ENCODE assay signal across 9 cellular contexts in the genomic region with DNA sequence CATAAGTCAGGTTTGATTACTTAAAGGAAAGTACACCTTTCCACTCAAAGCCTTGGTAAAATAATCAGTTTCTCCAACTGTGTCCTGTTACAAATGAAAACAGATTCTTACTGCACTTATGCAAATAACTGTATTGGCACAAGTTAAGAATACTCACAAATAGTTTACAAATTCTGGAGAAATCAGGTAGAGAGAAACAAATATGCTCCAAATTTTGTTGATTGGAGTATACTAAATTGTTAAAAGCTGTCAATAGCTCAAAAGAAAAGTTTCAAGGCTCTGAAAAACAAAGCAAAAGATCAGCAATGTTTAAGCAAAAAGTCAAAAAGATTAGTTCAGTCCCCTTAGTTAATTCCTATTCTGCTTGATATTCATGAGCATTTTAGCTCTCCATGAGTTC. TPM values are rescaled to one million over a fixed set of nuclear protein-coding genes. Genes with fewer than 3 reads are reported as not detected.
DNase-seq lines count a peak whose midpoint lies in the region; TF ChIP-seq lines count a peak whose summit lies in the region.
"Not testable (repeated sequence)": the region's sequence is repeated elsewhere in the genome, so short reads cannot be mapped to it uniquely, and the experiment has no call there.
"Had no signal": no experiment of that assay in that cellular context is flagged by ENCODE, and none has a peak within 500 bp of the region (broad histone marks: within the 10 kb centered on the region; RNA-seq: fewer than 3 reads in every experiment).

No MANE protein-coding gene starts in this region.

- H3K9ac ChIP-seq in endodermal cell (ENCODE audit: extremely low read depth, low read length, poor library complexity, severe bottlenecking); mesendoderm (ENCODE audit: low read length): not testable (repeated sequence)

- H3K27me3 ChIP-seq in endodermal cell (ENCODE audit: control insufficient read depth, insufficient read depth, low read length, poor library complexity, severe bottlenecking); mesendoderm (ENCODE audit: insufficient read depth, low read length, poor library complexity): not testable (repeated sequence)

- peaks cover 14 to 24% (median 18%) of the 10 kb centered on the region in 3 donors for H3K4me1 Mint-ChIP-seq in IgD-negative memory B cell
- H3K4me1 Mint-ChIP-seq in endodermal cell; progenitor cell of endocrine pancreas (ENCODE audit: low read depth): not testable (repeated sequence)

- H3K27ac ChIP-seq in endodermal cell (ENCODE audit: low read depth, low read length); mesendoderm (ENCODE audit: low read depth, low read length): not testable (repeated sequence)

- H3K4me3 ChIP-seq in endodermal cell (ENCODE audit: low read length): peak overlapping the region; percentile 67
- H3K4me3 ChIP-seq in mesendoderm (ENCODE audit: low read length): not testable (repeated sequence)

- not testable (repeated sequence) for H4K5ac ChIP-seq in mesendoderm (ENCODE audit: low read length)

- peak overlapping the region in 2 of 3 donors; percentile 25 to 31 for H3K27ac Mint-ChIP-seq in IgD-negative memory B cell
- H3K27ac Mint-ChIP-seq in endodermal cell: not testable (repeated sequence)
- H3K27ac Mint-ChIP-seq in progenitor cell of endocrine pancreas: peak overlapping the region; percentile 78

- not testable (repeated sequence) for H2BK120ac ChIP-seq in mesendoderm (ENCODE audit: low read depth, low read length)

- not testable (repeated sequence) for H3K79me1 ChIP-seq in mesendoderm (ENCODE audit: low read length)

- H3K79me2 ChIP-seq in mesendoderm (ENCODE audit: control insufficient read depth, insufficient read depth, low read length): not testable (repeated sequence)

- not testable (repeated sequence) for H3K23ac ChIP-seq in mesendoderm (ENCODE audit: low read length)

- H3K4me1 ChIP-seq in endodermal cell (ENCODE audit: control insufficient read depth, insufficient read depth, low read length); mesendoderm (ENCODE audit: control insufficient read depth, low read depth, low read length): not testable (repeated sequence)

- not testable (repeated sequence) for H3K9me3 Mint-ChIP-seq in IgD-negative memory B cell
- H3K9me3 Mint-ChIP-seq in endodermal cell (peaks cover 77% of the 10 kb centered on the region), progenitor cell of endocrine pancreas (ENCODE audit: low read depth) (peaks cover 35% of the 10 kb centered on the region)

- peaks cover 14% of the 10 kb centered on the region for H3K36me3 Mint-ChIP-seq in IgD-negative memory B cell
- H3K36me3 Mint-ChIP-seq in endodermal cell (ENCODE audit: low read depth): peaks cover 54% of the 10 kb centered on the region
- peaks cover 42% of the 10 kb centered on the region for H3K36me3 Mint-ChIP-seq in progenitor cell of endocrine pancreas (ENCODE audit: insufficient read depth)

- peak; percentile 39 for DNase-seq in Caki2 (ENCODE audit: low read depth)
- peak; percentile 32 for DNase-seq in NAMALWA (ENCODE audit: low spot score)
- DNase-seq in amniotic epithelial cell (ENCODE audit: low read depth): peak; percentile 2
- not testable (repeated sequence) for DNase-seq in endodermal cell; progenitor cell of endocrine pancreas (ENCODE audit: low spot score, unreplicated experiment)
- peak; percentile 28 for DNase-seq in mesendoderm

- not testable (repeated sequence) for H3K36me3 ChIP-seq in endodermal cell (ENCODE audit: control insufficient read depth, insufficient read depth, low read length); mesendoderm (ENCODE audit: control insufficient read depth, insufficient read depth, low read length)

- not testable (repeated sequence) for H3K56ac ChIP-seq in mesendoderm (ENCODE audit: low read length)

- H4K8ac ChIP-seq in mesendoderm (ENCODE audit: low read depth, low read length): not testable (repeated sequence)

- H3K18ac ChIP-seq in mesendoderm (ENCODE audit: low read length): not testable (repeated sequence)

- not testable (repeated sequence) for H3K27me3 Mint-ChIP-seq in IgD-negative memory B cell; endodermal cell (ENCODE audit: insufficient read depth); progenitor cell of endocrine pancreas

- not testable (repeated sequence) for H3K4ac ChIP-seq in mesendoderm (ENCODE audit: low read depth, low read length)

- H3K9me3 ChIP-seq in endodermal cell (ENCODE audit: control insufficient read depth, low read length): peaks cover 71% of the 10 kb centered on the region

- not testable (repeated sequence) for H2BK15ac ChIP-seq in mesendoderm (replicated peaks; ENCODE audit: low read depth)

- in situ Hi-C loops in Caki2 (cut with HindIII; ENCODE audit: low pct_unique_long_range_greater_than_20kb, low sequenced_read_pairs): not testable (repeated sequence)

- TF ChIP-seq CTCF in endodermal cell (conservative IDR thresholded peaks at IDR 0.05); progenitor cell of endocrine pancreas (IDR thresholded peaks at IDR 0.05; ENCODE audit: unreplicated experiment): not testable (repeated sequence)

- peak overlapping the region in 1 of 4 donors; percentile 27 for H3K4me3 Mint-ChIP-seq in IgD-negative memory B cell
- not testable (repeated sequence) for H3K4me3 Mint-ChIP-seq in endodermal cell; progenitor cell of endocrine pancreas (ENCODE audit: low read depth)

- not testable (repeated sequence) for H2AK5ac ChIP-seq in mesendoderm (ENCODE audit: low read length)

- not testable (repeated sequence) for H2BK5ac ChIP-seq in mesendoderm (ENCODE audit: low read length)

- not testable (repeated sequence) for H3K4me2 ChIP-seq in mesendoderm (ENCODE audit: low read length)

RNA-seq across cellular contexts. Expression of a gene that starts 3.6 kb away (rescaled TPM):
- 56.4 and 85.2 TPM in 2 replicates for total RNA-seq in Caki2 (2014; rRNA removed; shearing (Covaris generic); ENCODE audit: low replicate concordance)
- 15.0 TPM for polyA plus RNA-seq in IgD-negative memory B cell
- total RNA-seq in endodermal cell (10 to 100 TPM; 36.2 to 43.1 TPM), progenitor cell of endocrine pancreas (42.3 and 45.9 TPM in 2 replicates)
- 39.2 TPM for polyA plus RNA-seq in endodermal cell (2013, experiment 1 of 2)
- 34.8 TPM for polyA plus RNA-seq in endodermal cell (2013, experiment 2 of 2)
- 42.4 TPM for polyA plus RNA-seq in mesendoderm (2013, experiment 1 of 2)
- polyA plus RNA-seq in mesendoderm (2013, experiment 2 of 2): 44.9 TPM

RNA-seq across cellular contexts. Expression of a gene that starts 3.8 kb away (rescaled TPM):
- 230 and 231 TPM in 2 replicates for total RNA-seq in Caki2 (2014; rRNA removed; shearing (Covaris generic); ENCODE audit: low replicate concordance)
- 38.3 TPM for polyA plus RNA-seq in IgD-negative memory B cell
- total RNA-seq in endodermal cell (10 to 100 TPM; 53.0 to 54.2 TPM), progenitor cell of endocrine pancreas (65.6 and 69.8 TPM in 2 replicates)
- polyA plus RNA-seq in endodermal cell (2013, experiment 1 of 2): 38.6 TPM
- 38.2 TPM for polyA plus RNA-seq in endodermal cell (2013, experiment 2 of 2)
- polyA plus RNA-seq in mesendoderm (2013, experiment 1 of 2): 45.3 TPM
- polyA plus RNA-seq in mesendoderm (2013, experiment 2 of 2): 45.4 TPM

RNA-seq across cellular contexts. Expression of a gene that starts 24.5 kb away (rescaled TPM):
- 6.1 and 6.4 TPM in 2 replicates for total RNA-seq in Caki2 (2014; rRNA removed; shearing (Covaris generic); ENCODE audit: low replicate concordance)
- 1.0 TPM for polyA plus RNA-seq in IgD-negative memory B cell
- total RNA-seq in endodermal cell: under 1 TPM; 0.48 to 0.75 TPM
- polyA plus RNA-seq in endodermal cell (2013, experiment 1 of 2): 0.28 TPM
- polyA plus RNA-seq in endodermal cell (2013, experiment 2 of 2): 0.25 TPM
- 0.13 TPM for polyA plus RNA-seq in mesendoderm (2013, experiment 1 of 2)
- polyA plus RNA-seq in mesendoderm (2013, experiment 2 of 2): 0.14 TPM
- 1.2 and 1.4 TPM in 2 replicates for total RNA-seq in progenitor cell of endocrine pancreas
- total RNA-seq: CD4-positive, alpha-beta T cell; CD8-positive, alpha-beta T cell had no signal

RNA-seq across cellular contexts. Expression of a gene that starts 48.5 kb away (rescaled TPM):
- 68.5 and 77.5 TPM in 2 replicates for total RNA-seq in Caki2 (2014; rRNA removed; shearing (Covaris generic); ENCODE audit: low replicate concordance)
- 102 TPM for polyA plus RNA-seq in IgD-negative memory B cell
- total RNA-seq in endodermal cell (100 to 1,000 TPM; 106 to 120 TPM), progenitor cell of endocrine pancreas (88.6 and 90.0 TPM in 2 replicates)
- polyA plus RNA-seq in endodermal cell (2013, experiment 1 of 2): 83.3 TPM
- polyA plus RNA-seq in endodermal cell (2013, experiment 2 of 2): 74.9 TPM
- polyA plus RNA-seq in mesendoderm (2013, experiment 1 of 2): 52.6 TPM
- 51.9 TPM for polyA plus RNA-seq in mesendoderm (2013, experiment 2 of 2)
